ENCODE assay signal across 11 cellular contexts in the genomic region with DNA sequence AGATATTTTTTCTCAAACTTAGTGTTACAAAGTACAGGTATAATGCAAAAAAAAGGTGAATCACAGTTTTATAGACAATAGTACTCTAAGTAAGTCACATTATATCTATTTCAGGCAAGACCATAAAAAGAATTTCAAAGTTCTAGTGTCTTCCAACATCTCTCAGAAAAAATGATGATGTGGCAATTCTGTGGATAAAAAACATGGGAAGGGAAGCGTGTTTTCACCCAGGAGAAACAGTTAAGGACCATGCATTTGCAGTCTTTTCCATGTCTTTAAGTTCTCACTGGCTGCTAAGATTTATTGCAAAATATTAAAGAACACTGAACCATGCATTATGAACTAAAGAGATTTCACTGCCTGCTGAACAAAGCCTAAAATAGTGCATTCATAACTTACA. TPM values are rescaled to one million over a fixed set of nuclear protein-coding genes. Genes with fewer than 3 reads are reported as not detected.
DNase-seq lines count a peak whose midpoint lies in the region; ATAC-seq, FAIRE-seq and TF ChIP-seq lines count a peak whose summit lies in the region.
"Had no signal": no experiment of that assay in that cellular context is flagged by ENCODE, and none has a peak within 500 bp of the region (broad histone marks: within the 10 kb centered on the region; RNA-seq: fewer than 3 reads in every experiment).

No MANE protein-coding gene starts in this region.

- ATAC-seq in Panc1 = no peak
- no peak for ATAC-seq in HG02678 (IDR thresholded peaks at IDR 0.05; ENCODE audit: unreplicated experiment)
- ATAC-seq: body of pancreas had no signal

- H3K27ac ChIP-seq in Panc1 (ENCODE audit: low read length) (0 out of 2 replicates have a peak overlapping the region, but pooled peaks have one; percentile 58), endothelial cell of umbilical vein (ENCODE audit: insufficient read depth, low read depth, low read length) (no peak overlapping the region)

- peak overlapping the region; percentile 99 for H3K9ac ChIP-seq in endothelial cell of umbilical vein (replicated peaks; ENCODE audit: extremely low read depth, insufficient read depth, low read length)

- intact Hi-C loops in Panc1 (cut with micrococcal nuclease; ENCODE audit: unreplicated experiment) = no loop called here
- intact Hi-C loops in endothelial cell of umbilical vein (cut with micrococcal nuclease) = loop anchor here (5.0 kb wide), 3 partner anchors 281 to 1304 kb away; a partner anchor contains a TSS

- H4K20me1 ChIP-seq in endothelial cell of umbilical vein (replicated peaks; ENCODE audit: control insufficient read depth, extremely low read depth, insufficient read depth, low read length) = no peaks in the 10 kb centered on the region

- H3K9me3 Mint-ChIP-seq in T-helper 2 cell treated with Interferon-gamma antibody and Interleukin-4, amounts not matched to agents 5 μg/mL and 100 μg/mL, for 36 hours = peaks cover 5% of the 10 kb centered on the region
- H3K9me3 Mint-ChIP-seq in progenitor cell of endocrine pancreas (ENCODE audit: low read depth) = no peaks in the 10 kb centered on the region

- TF ChIP-seq POLR2A in endothelial cell of umbilical vein (IDR thresholded peaks at IDR 0.05; ENCODE audit: low read depth, low read length) = no peak

- H3K4me3 ChIP-seq in Panc1 (ENCODE audit: low read depth in 2 of 2, low read length in 2 of 2) (peak overlapping the region; percentile 86 to 95; a peak in 2 of 4 replicates), endothelial cell of umbilical vein (replicated peaks in 1 of 3; ENCODE audit: insufficient read depth in 1 of 3, low read depth in 1 of 3, low read length in 3 of 3) (peak overlapping the region in 2 of 3 experiments; percentile 98 to 99)

- H3K27ac Mint-ChIP-seq in T-helper 2 cell treated with Interferon-gamma antibody and Interleukin-4, amounts not matched to agents 5 μg/mL and 100 μg/mL, for 36 hours = peak overlapping the region; percentile 82
- no peak overlapping the region for H3K27ac Mint-ChIP-seq in progenitor cell of endocrine pancreas

- POLR2A ChIA-PET in Panc1 (lab: Charles Lee) (no interaction called here), endothelial cell of umbilical vein (lab: Charles Lee) (no interaction called here)

- H3K36me3 ChIP-seq in Panc1 (ENCODE audit: control insufficient read depth, insufficient read depth, low read length) (peaks cover 19% of the 10 kb centered on the region), endothelial cell of umbilical vein (ENCODE audit: control insufficient read depth in 2 of 2, extremely low read depth in 1 of 2, insufficient read depth in 2 of 2, low read length in 2 of 2) (peaks cover 11 to 16% of the 10 kb centered on the region in 2 experiments)

- BruUV-seq in Panc1 (replicated peaks; lab: Mats Ljungman, UMichigan) (no TSS peak), endothelial cell of umbilical vein (replicated peaks; lab: Mats Ljungman, UMichigan) (no TSS peak)

- no peaks in the 10 kb centered on the region for H3K9me1 ChIP-seq in endothelial cell of umbilical vein (replicated peaks; ENCODE audit: control insufficient read depth, extremely low read depth, insufficient read depth, low read length)

- no peak for DNase-seq in T-helper 2 cell treated with Interferon-gamma antibody and Interleukin-4, amounts not matched to agents 5 μg/mL and 100 μg/mL, for 36 hours (ENCODE audit: low spot score)
- DNase-seq in T-helper 2 cell (no peak), Panc1 (ENCODE audit: low read depth, low spot score) (no peak), endothelial cell of umbilical vein (ENCODE audit: low read depth, low spot score) (no peak), progenitor cell of endocrine pancreas (ENCODE audit: low spot score, unreplicated experiment) (no peak), NCI-H1092 (lab: John Stamatoyannopoulos, UW) (no peak), putamen (ENCODE audit: low spot score) (no peak)
- DNase-seq: body of pancreas, islet precursor cell, upper lobe of left lung had no signal

- in situ Hi-C loops in Panc1 (cut with HindIII; ENCODE audit: low pct_unique_long_range_greater_than_20kb, low sequenced_read_pairs) = no loop called here

- peak; percentile 54 for FAIRE-seq in endothelial cell of umbilical vein (lab: Jason Lieb, UNC)

- no peaks in the 10 kb centered on the region for H3K27me3 ChIP-seq in Panc1 (ENCODE audit: control insufficient read depth, insufficient read depth, low read length)
- no peaks in the 10 kb centered on the region for H3K27me3 ChIP-seq in endothelial cell of umbilical vein (ENCODE audit: control insufficient read depth in 2 of 2, insufficient read depth in 2 of 2, low read length in 2 of 2)
- H3K27me3 ChIP-seq: body of pancreas, upper lobe of left lung had no signal

- H3K27me3 Mint-ChIP-seq in T-helper 2 cell treated with Interferon-gamma antibody and Interleukin-4, amounts not matched to agents 5 μg/mL and 100 μg/mL, for 36 hours (ENCODE audit: low read depth) = no peaks in the 10 kb centered on the region
- no peaks in the 10 kb centered on the region for H3K27me3 Mint-ChIP-seq in progenitor cell of endocrine pancreas

- H3K4me3 Mint-ChIP-seq in T-helper 2 cell treated with Interferon-gamma antibody and Interleukin-4, amounts not matched to agents 5 μg/mL and 100 μg/mL, for 36 hours = peak overlapping the region; percentile 97
- peak overlapping the region; percentile 36 for H3K4me3 Mint-ChIP-seq in progenitor cell of endocrine pancreas (ENCODE audit: low read depth)

- peaks cover 64% of the 10 kb centered on the region for H3K79me2 ChIP-seq in endothelial cell of umbilical vein (ENCODE audit: control insufficient read depth, insufficient read depth, low read length)

- H3K4me1 Mint-ChIP-seq in T-helper 2 cell treated with Interferon-gamma antibody and Interleukin-4, amounts not matched to agents 5 μg/mL and 100 μg/mL, for 36 hours (ENCODE audit: low read depth) = peaks cover 46% of the 10 kb centered on the region
- peaks cover 7% of the 10 kb centered on the region for H3K4me1 Mint-ChIP-seq in progenitor cell of endocrine pancreas (ENCODE audit: low read depth)

- H3K36me3 Mint-ChIP-seq in T-helper 2 cell treated with Interferon-gamma antibody and Interleukin-4, amounts not matched to agents 5 μg/mL and 100 μg/mL, for 36 hours (ENCODE audit: low read depth) = peaks cover 51% of the 10 kb centered on the region
- H3K36me3 Mint-ChIP-seq in progenitor cell of endocrine pancreas (ENCODE audit: insufficient read depth) = peaks cover 21% of the 10 kb centered on the region

- CTCF ChIA-PET in Panc1 (lab: Charles Lee) (no interaction called here), endothelial cell of umbilical vein (lab: Charles Lee) (interaction anchor here (2.9 kb wide), 1 partner anchor 35 kb away, joined by 9 read pairs; no protein-coding TSS in a partner anchor)

- no peak for TF ChIP-seq CTCF in Panc1 (IDR thresholded peaks at IDR 0.05)
- TF ChIP-seq CTCF in endothelial cell of umbilical vein (IDR thresholded peaks at IDR 0.05; ENCODE audit: extremely low read depth in 1 of 2, insufficient read depth in 1 of 2, low read depth in 1 of 2, low read length in 2 of 2) = no peak
- no peak for TF ChIP-seq CTCF in progenitor cell of endocrine pancreas (IDR thresholded peaks at IDR 0.05; ENCODE audit: unreplicated experiment)

- H3K9me3 ChIP-seq in Panc1 (ENCODE audit: control insufficient read depth, insufficient read depth, low read depth, low read length) = no peaks in the 10 kb centered on the region
- H3K9me3 ChIP-seq in endothelial cell of umbilical vein (replicated peaks; ENCODE audit: control insufficient read depth, insufficient read depth, low read length) = no peaks in the 10 kb centered on the region
- H3K9me3 ChIP-seq: body of pancreas, upper lobe of left lung had no signal

- H3K4me2 ChIP-seq in endothelial cell of umbilical vein (ENCODE audit: insufficient read depth, low read length) = peak overlapping the region; percentile 100

- H3K4me1 ChIP-seq in Panc1 (ENCODE audit: control insufficient read depth, insufficient read depth, low read length) = peaks cover 3% of the 10 kb centered on the region; the same call in 1 of the 2 replicates
- H3K4me1 ChIP-seq in endothelial cell of umbilical vein (ENCODE audit: control insufficient read depth, extremely low read depth, insufficient read depth, low read length) = peaks cover 16% of the 10 kb centered on the region

- no peak overlapping the region for H2AFZ ChIP-seq in endothelial cell of umbilical vein (ENCODE audit: low read depth, low read length)

- dilution Hi-C loops in endothelial cell of umbilical vein (cut with MboI; ENCODE audit: extremely low pct_ligation_motif_present, low sequenced_read_pairs) = no loop called here

TF ChIP-seq in endothelial cell of umbilical vein, 7 proteins besides CTCF, POLR2A, EP300 and RAD21:
- TF ChIP-seq EZH2 (IDR thresholded peaks at IDR 0.05; ENCODE audit: borderline replicate concordance, low read depth, low read length, severe bottlenecking) = no peak
- TF ChIP-seq MYC (IDR thresholded peaks at IDR 0.05; ENCODE audit: low read depth, low read length) = no peak
- TF ChIP-seq JUN (IDR thresholded peaks at IDR 0.05; ENCODE audit: borderline replicate concordance, insufficient read depth, insufficient read length, low read depth) = no peak
- TF ChIP-seq, protein P1, sequence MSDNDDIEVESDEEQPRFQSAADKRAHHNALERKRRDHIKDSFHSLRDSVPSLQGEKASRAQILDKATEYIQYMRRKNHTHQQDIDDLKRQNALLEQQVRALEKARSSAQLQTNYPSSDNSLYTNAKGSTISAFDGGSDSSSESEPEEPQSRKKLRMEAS (IDR thresholded peaks at IDR 0.05; ENCODE audit: insufficient read depth, insufficient read length) = no peak
- no peak for TF ChIP-seq POLR2AphosphoS5 (IDR thresholded peaks at IDR 0.05; ENCODE audit: insufficient read depth, low read depth, low read length)
- no peak for TF ChIP-seq FOS (IDR thresholded peaks at IDR 0.05; ENCODE audit: borderline replicate concordance, insufficient read depth, low read length)
- TF ChIP-seq GATA2 (IDR thresholded peaks at IDR 0.05; ENCODE audit: insufficient read depth, insufficient read length, low read depth, low read length) = no peak
TF ChIP-seq in endothelial cell of umbilical vein: peak in this region for 0.

RNA-seq across cellular contexts. Expression of a gene that starts 1.8 kb away (rescaled TPM):
- total RNA-seq in Panc1 (2021; ENCODE audit: unreplicated experiment) (119 TPM), endothelial cell of umbilical vein (149 and 187 TPM in 2 replicates), progenitor cell of endocrine pancreas (112 and 113 TPM in 2 replicates)
- 123 TPM for polyA plus RNA-seq in Panc1 (2012; ENCODE audit: insufficient read length)
- 49.5 and 70.7 TPM in 2 replicates for polyA plus RNA-seq in endothelial cell of umbilical vein
- polyA plus RNA-seq in endothelial cell of umbilical vein (2011; cell fraction: cytosol; rRNA removed) = 93.0 and 104 TPM in 2 replicates
- 55.9 and 65.0 TPM in 2 replicates for polyA plus RNA-seq in endothelial cell of umbilical vein (2011; cell fraction: nucleus; rRNA removed)
- 119 and 195 TPM in 2 replicates for polyA plus RNA-seq in endothelial cell of umbilical vein (2012)
- polyA minus RNA-seq in endothelial cell of umbilical vein = 133 and 152 TPM in 2 replicates
- polyA minus RNA-seq in endothelial cell of umbilical vein (2011; cell fraction: cytosol; rRNA and poly(A)+ RNA removed) = 60.4 TPM
- 33.8 and 38.7 TPM in 2 replicates for polyA minus RNA-seq in endothelial cell of umbilical vein (2011; cell fraction: nucleus; rRNA and poly(A)+ RNA removed)
